In genomic region chr9:70817306-70817705, GRCh38 we compare ENCODE assay signal across 26 cellular contexts.
"Had no signal": no experiment of that assay in that cellular context is flagged by ENCODE, and none has a peak within 500 bp of the region (broad histone marks: within the 10 kb centered on the region; RNA-seq: fewer than 3 reads in every experiment).

No MANE protein-coding gene starts in this region.

- H3K27ac ChIP-seq: left ventricle myocardium inferior, ovary, skin epidermis, stomach, thyroid gland, transverse colon, upper lobe of left lung, vagina had no signal

- H3K9me3 Mint-ChIP-seq: natural killer cell had no signal

- H3K4me3 ChIP-seq: left ventricle myocardium inferior, lung, ovary, skin epidermis, stomach, testis, thyroid gland, transverse colon, upper lobe of left lung, vagina had no signal

- H3K4me1 Mint-ChIP-seq: mesothelial cell of epicardium; naive B cell; natural killer cell; stimulated activated naive B cell treated with anti-CD40 and anti-IgM and Interleukin-4, amounts not matched to agents 10 μg/mL and 1 μg/mL and 100 μg/mL, for 72 hours had no signal

- H3K36me3 Mint-ChIP-seq: mesothelial cell of epicardium; naive B cell; natural killer cell; stimulated activated naive B cell treated with anti-CD40 and anti-IgM and Interleukin-4, amounts not matched to agents 10 μg/mL and 1 μg/mL and 100 μg/mL, for 72 hours had no signal

- H3K9me3 ChIP-seq: left ventricle myocardium inferior, ovary, stomach, testis, thyroid gland, transverse colon, upper lobe of left lung, vagina had no signal

- DNase-seq: hippocampal formation; left ventricle myocardium inferior; mesendoderm; naive B cell; natural killer cell; ovary; retina; right cardiac atrium; stimulated activated CD4-positive, alpha-beta T cell treated with anti-CD3 and anti-CD28 coated beads, Interleukin-12 subunit alpha, Interleukin-12 subunit beta, amount 100 ng/mL, for 4 hours; stimulated activated CD4-positive, alpha-beta T cell treated with anti-CD3 and anti-CD28 coated beads, Interleukin-15, amount 100 ng/mL, for 24 hours; stimulated activated CD4-positive, alpha-beta T cell treated with anti-CD3 and anti-CD28 coated beads, Interleukin-2, amount 100 ng/mL, for 24 hours; stimulated activated CD4-positive, alpha-beta T cell treated with anti-CD3 and anti-CD28 coated beads, Interleukin-4, amount 100 ng/mL, for 1 hour; stimulated activated naive B cell treated with anti-CD40 and anti-IgM and Interleukin-4, amounts not matched to agents 10 μg/mL and 1 μg/mL and 100 μg/mL, for 72 hours; stimulated activated naive CD8-positive, alpha-beta T cell treated with anti-CD3 and anti-CD28 coated beads, Interleukin-15, Interleukin-2, amounts not matched to agents 100 U/mL and 50 U/mL, for 24 hours; stomach; testis; thyroid gland; transverse colon; upper lobe of left lung had no signal

- ATAC-seq: natural killer cell; right cardiac atrium; sciatic nerve; stimulated activated naive B cell treated with anti-CD40 and anti-IgM and Interleukin-4, amounts not matched to agents 10 μg/mL and 1 μg/mL and 100 μg/mL, for 72 hours; stimulated activated naive CD8-positive, alpha-beta T cell treated with anti-CD3 and anti-CD28 coated beads, Interleukin-15, Interleukin-2, amounts not matched to agents 100 U/mL and 50 U/mL, for 24 hours had no signal

- H3K27me3 ChIP-seq: ovary, stomach, testis, thyroid gland, transverse colon, upper lobe of left lung, vagina had no signal

- FAIRE-seq: keratinocyte had no signal

- H3K36me3 ChIP-seq: left ventricle myocardium inferior, ovary, stomach, thyroid gland, transverse colon, upper lobe of left lung, vagina had no signal

- H3K27me3 Mint-ChIP-seq: progenitor cell of endocrine pancreas had no signal

- H3K27ac Mint-ChIP-seq: mesothelial cell of epicardium; naive B cell; natural killer cell; progenitor cell of endocrine pancreas; stimulated activated naive B cell treated with anti-CD40 and anti-IgM and Interleukin-4, amounts not matched to agents 10 μg/mL and 1 μg/mL and 100 μg/mL, for 72 hours had no signal

- H3K4me3 Mint-ChIP-seq: mesothelial cell of epicardium; naive B cell; natural killer cell; stimulated activated naive B cell treated with anti-CD40 and anti-IgM and Interleukin-4, amounts not matched to agents 10 μg/mL and 1 μg/mL and 100 μg/mL, for 72 hours had no signal

- H3K4me1 ChIP-seq: left ventricle myocardium inferior, stomach, thyroid gland, transverse colon, upper lobe of left lung, vagina had no signal
